1 cellular context compared by ENCODE assay signal in genomic region chr19:51289635-51290034, GRCh38.
TF ChIP-seq lines count a peak whose summit lies in the region.

No MANE protein-coding gene starts in this region.

TF ChIP-seq in HepG2, 621 proteins besides CTCF, POLR2A, EP300 and RAD21:
- TF ChIP-seq MNT (IDR thresholded peaks at IDR 0.05) (peak; percentile 91), ATF6 (CRISPR knock-in tag; conservative IDR thresholded peaks at IDR 0.05) (no peak)
TF ChIP-seq in HepG2: peak in this region for 1.
